8 cellular contexts compared by ENCODE assay signal in genomic region chr6:43774776-43775583, GRCh38. TPM values are rescaled to one million over a fixed set of nuclear protein-coding genes. Genes with fewer than 3 reads are reported as not detected.
DNase-seq lines count a peak whose midpoint lies in the region; ATAC-seq and TF ChIP-seq lines count a peak whose summit lies in the region.

No MANE protein-coding gene starts in this region.

- DNase-seq in Caki2 (ENCODE audit: low read depth) (peak; percentile 65), HS-27A (ENCODE audit: low read depth) (peak; percentile 41), SKM-1 treated with dmso at 0.1 percent for 144 hours (lab: John Stamatoyannopoulos, UW; ENCODE audit: unreplicated experiment) (peak; percentile 59), heart right ventricle (peak; percentile 74 to 81), retina (peak; percentile 89), OCI-M2 (lab: John Stamatoyannopoulos, UW; ENCODE audit: unreplicated experiment) (no peak)
- peak; percentile 73 for DNase-seq in activated naive CD8-positive, alpha-beta T cell treated with anti-CD3 and anti-CD28 coated beads, Interleukin-2, amount 50 U/mL, for 24 hours

- TF ChIP-seq CTCF in heart right ventricle (IDR thresholded peaks at IDR 0.05) = peak; percentile 77 to 88 (median 83)

- peaks cover 30 to 82% (median 55%) of the 10 kb centered on the region in 9 donors for H3K4me1 ChIP-seq in heart right ventricle

- intact Hi-C loops in heart right ventricle (cut with DNase I) = loop anchor here in 7 of 10 donors (5.0 to 10.0 kb wide), 8 partner anchors 58 to 450 kb away; partner anchors contain the start of gene SLC29A1 (in 1 of the 7)

- no peaks in the 10 kb centered on the region for H3K27me3 ChIP-seq in heart right ventricle

- peak overlapping the region; percentile 17 for H3K4me3 Mint-ChIP-seq in activated naive CD8-positive, alpha-beta T cell treated with anti-CD3 and anti-CD28 coated beads, Interleukin-2, amount 50 U/mL, for 24 hours

- H3K9me3 Mint-ChIP-seq in activated naive CD8-positive, alpha-beta T cell treated with anti-CD3 and anti-CD28 coated beads, Interleukin-2, amount 50 U/mL, for 24 hours = no peaks in the 10 kb centered on the region

- peaks cover 46% of the 10 kb centered on the region for H3K4me1 Mint-ChIP-seq in activated naive CD8-positive, alpha-beta T cell treated with anti-CD3 and anti-CD28 coated beads, Interleukin-2, amount 50 U/mL, for 24 hours

- peak overlapping the region; percentile 86 to 99 (median 95) for H3K27ac ChIP-seq in heart right ventricle

- peaks cover 5% of the 10 kb centered on the region for H3K27me3 Mint-ChIP-seq in activated naive CD8-positive, alpha-beta T cell treated with anti-CD3 and anti-CD28 coated beads, Interleukin-2, amount 50 U/mL, for 24 hours

- peaks cover 45% of the 10 kb centered on the region for H3K36me3 Mint-ChIP-seq in activated naive CD8-positive, alpha-beta T cell treated with anti-CD3 and anti-CD28 coated beads, Interleukin-2, amount 50 U/mL, for 24 hours (ENCODE audit: low read depth)

- peak overlapping the region in 9 of 10 donors; percentile 85 to 98 (median 95) for H3K4me3 ChIP-seq in heart right ventricle

- H3K27ac Mint-ChIP-seq in activated naive CD8-positive, alpha-beta T cell treated with anti-CD3 and anti-CD28 coated beads, Interleukin-2, amount 50 U/mL, for 24 hours = peak overlapping the region; percentile 67

- in situ Hi-C loops in Caki2 (cut with HindIII; ENCODE audit: low pct_unique_long_range_greater_than_20kb, low sequenced_read_pairs) = no loop called here

- ATAC-seq in activated naive CD8-positive, alpha-beta T cell treated with anti-CD3 and anti-CD28 coated beads, Interleukin-2, amount 50 U/mL, for 24 hours = peak; percentile 22
- ATAC-seq in heart right ventricle (peak; percentile 1 to 42 (median 14)), HG03565 (IDR thresholded peaks at IDR 0.05; ENCODE audit: unreplicated experiment) (no peak)

- H3K9me3 ChIP-seq in heart right ventricle = no peaks in the 10 kb centered on the region

- 23 to 26% methylated on average over 17 of the region's 17 CpGs for WGBS in heart right ventricle, 2 donors

- peaks cover 0 to 57% (median 27%) of the 10 kb centered on the region in 9 donors for H3K36me3 ChIP-seq in heart right ventricle

RNA-seq across cellular contexts. Expression of gene VEGFA, which starts 5.0 kb away (rescaled TPM):
- 40.0 and 81.4 TPM in 2 replicates for total RNA-seq in Caki2 (2014; rRNA removed; shearing (Covaris generic); ENCODE audit: low replicate concordance)
- 100 to 1,000 TPM; 163 to 456 (median 216) TPM for total RNA-seq in heart right ventricle
- 100 to 1,000 TPM; 133 to 396 TPM for polyA plus RNA-seq in heart right ventricle
